ENCODE assay signal across 10 cellular contexts in the genomic region with DNA sequence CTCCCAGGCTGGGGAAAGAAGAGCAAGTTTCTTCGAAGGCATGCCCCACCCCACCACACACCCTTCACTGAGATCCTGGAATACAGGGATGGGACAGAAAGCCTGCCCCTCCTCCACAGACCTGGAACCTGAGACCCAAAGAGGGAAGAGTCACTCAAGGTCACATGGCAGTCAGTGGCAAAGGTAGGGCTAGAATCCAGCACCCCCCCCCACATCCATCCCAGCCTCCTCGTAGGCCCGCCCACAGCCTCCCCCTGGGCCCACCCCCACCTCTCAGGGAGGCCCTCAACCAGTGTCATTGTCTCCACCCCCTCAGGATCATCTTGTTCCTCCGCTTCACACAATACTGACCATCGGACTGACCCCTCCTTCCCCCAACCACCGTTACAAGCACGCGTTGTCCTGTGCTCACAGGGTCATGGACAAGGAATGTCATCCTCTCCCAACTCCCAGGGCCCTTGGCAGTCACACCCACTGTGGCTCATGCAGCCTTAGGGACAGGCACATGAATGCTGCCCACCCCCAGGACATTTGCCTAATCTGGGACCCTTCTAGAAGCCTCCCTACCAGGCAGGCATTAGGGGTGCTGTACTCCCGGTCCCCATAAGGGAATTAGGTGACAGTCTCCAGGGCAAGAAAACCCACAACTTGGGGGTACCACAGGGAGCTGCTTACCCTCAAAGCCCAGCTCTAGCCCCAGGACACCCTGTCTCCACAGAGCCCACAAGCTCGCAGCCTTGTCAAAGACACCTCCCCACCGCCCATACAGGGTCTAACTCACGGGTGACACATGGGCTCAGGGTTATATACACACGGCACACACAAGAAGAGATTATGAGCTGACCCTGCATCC.
A peak's percentile ranks its signal among the peaks of the same experiment; 100 is the strongest.
DNase-seq lines count a peak whose midpoint lies in the region; ATAC-seq lines count a peak whose summit lies in the region.
"Had no signal": no experiment of that assay in that cellular context is flagged by ENCODE, and none has a peak within 500 bp of the region (broad histone marks: within the 10 kb centered on the region; RNA-seq: fewer than 3 reads in every experiment).

No MANE protein-coding gene starts in this region.

- no peak overlapping the region for H3K27ac ChIP-seq in effector memory CD4-positive, alpha-beta T cell (ENCODE audit: insufficient read depth, low read length, poor library complexity, severe bottlenecking)

- no peak for ATAC-seq in HG03460 (IDR thresholded peaks at IDR 0.05; ENCODE audit: unreplicated experiment)

- in situ Hi-C loops in KBM-7 (cut with MboI; ENCODE audit: low pct_unique_long_range_greater_than_20kb, low sequenced_read_pairs): no loop called here

- H3K9me3 ChIP-seq in effector memory CD4-positive, alpha-beta T cell (ENCODE audit: control insufficient read depth, low read length): no peaks in the 10 kb centered on the region
- H3K9me3 ChIP-seq in neuron (ENCODE audit: low read length): no peaks in the 10 kb centered on the region

- H3K4me1 ChIP-seq in effector memory CD4-positive, alpha-beta T cell (ENCODE audit: control insufficient read depth, insufficient read depth, low read length, poor library complexity, severe bottlenecking): peaks cover 46% of the 10 kb centered on the region
- peaks cover 43% of the 10 kb centered on the region for H3K4me1 ChIP-seq in neuron (ENCODE audit: insufficient read depth, low read length)

- H3K4me3 ChIP-seq in effector memory CD4-positive, alpha-beta T cell (ENCODE audit: insufficient read depth, low read depth, low read length, poor library complexity, severe bottlenecking): peak overlapping the region; percentile 2
- peak overlapping the region; percentile 66 for H3K4me3 ChIP-seq in neuron (ENCODE audit: low read length)

- H3K36me3 ChIP-seq in effector memory CD4-positive, alpha-beta T cell (ENCODE audit: control insufficient read depth, insufficient read depth, low read length): no peaks in the 10 kb centered on the region
- no peaks in the 10 kb centered on the region for H3K36me3 ChIP-seq in neuron (ENCODE audit: insufficient read depth, low read length)

- no peak overlapping the region for H2AFZ ChIP-seq in neuron (ENCODE audit: low read depth, low read length)

- DNase-seq in NCI-H1417 (lab: John Stamatoyannopoulos, UW): peak; percentile 40 to 83 (median 59)
- no peak for DNase-seq in NCI-H1417 treated with DMSO at 0.1 percent for 48 hours (lab: John Stamatoyannopoulos, UW)
- DNase-seq in NCI-H1694 (lab: John Stamatoyannopoulos, UW): peak; percentile 35
- DNase-seq in effector memory CD4-positive, alpha-beta T cell: no peak
- DNase-seq in KBM-7: no peak
- DNase-seq in activated CD4-positive, CD25-positive, alpha-beta regulatory T cell treated with anti-CD3 and anti-CD28 coated beads, Interleukin-2, amount 50 U/mL, for 72 hours: no peak
- DNase-seq: ACHN, KG1 had no signal

- H3K27me3 ChIP-seq in effector memory CD4-positive, alpha-beta T cell (replicated peaks; ENCODE audit: control insufficient read depth, insufficient read depth, low read length, poor library complexity, severe bottlenecking): peaks cover 16% of the 10 kb centered on the region
- peaks cover 10% of the 10 kb centered on the region for H3K27me3 ChIP-seq in neuron (ENCODE audit: insufficient read depth, low read length)

Comparison
In these comparisons a context has a peak if more than half of its experiments do, and no peak if none do; other contexts are left out.
1. DNase-seq: peak in NCI-H1417 (3 of 3) and NCI-H1694 (single experiment); none in NCI-H1417 treated with DMSO at 0.1 percent for 48 hours (single experiment), effector memory CD4-positive, alpha-beta T cell (0 of 3), KBM-7 (single experiment) and activated CD4-positive, CD25-positive, alpha-beta regulatory T cell treated with anti-CD3 and anti-CD28 coated beads, Interleukin-2, amount 50 U/mL, for 72 hours (single experiment).